1 cellular context compared by ENCODE assay signal in the genomic region with DNA sequence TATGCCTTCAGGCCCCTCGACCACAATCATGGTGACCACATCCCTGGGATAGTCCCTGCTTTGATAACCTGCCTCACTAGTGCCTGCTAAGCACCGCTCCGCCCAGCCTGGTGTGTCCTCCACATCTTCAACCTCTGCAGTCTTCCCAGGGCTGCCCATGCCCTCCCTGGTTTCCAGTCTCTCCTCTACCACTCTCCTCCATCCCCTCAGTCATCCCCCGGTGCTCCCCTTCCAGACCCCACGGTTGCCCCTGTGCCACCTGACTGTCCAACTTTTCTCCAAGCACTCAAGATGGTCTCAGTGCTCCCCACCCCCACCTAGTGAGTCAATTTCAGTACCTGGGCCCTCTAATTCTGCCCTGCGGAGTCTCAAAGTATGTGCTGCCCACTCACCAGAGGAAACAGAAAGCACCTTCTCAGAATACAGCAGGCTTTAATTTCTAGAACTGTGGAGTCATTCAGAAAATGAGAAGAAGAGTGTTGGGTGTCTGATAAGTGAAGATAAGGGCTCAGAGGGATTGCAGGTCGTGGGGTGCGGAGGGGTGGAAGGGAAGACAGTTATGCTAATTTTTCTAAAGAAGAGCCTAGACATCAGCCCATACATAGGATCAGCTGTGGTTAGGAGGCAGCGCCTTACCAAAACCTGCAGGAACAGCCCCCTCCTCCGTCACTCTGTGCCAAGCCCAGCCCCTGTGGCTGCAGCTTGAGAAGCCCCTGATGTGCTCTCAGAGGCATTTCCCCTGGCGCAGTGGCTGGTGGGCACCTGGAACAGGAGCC.
TF ChIP-seq lines count a peak whose summit lies in the region.

No MANE protein-coding gene starts in this region.

TF ChIP-seq in SK-N-SH, 30 proteins besides CTCF, POLR2A, EP300 and RAD21 (continued from another document):
- TF ChIP-seq, protein P1, sequence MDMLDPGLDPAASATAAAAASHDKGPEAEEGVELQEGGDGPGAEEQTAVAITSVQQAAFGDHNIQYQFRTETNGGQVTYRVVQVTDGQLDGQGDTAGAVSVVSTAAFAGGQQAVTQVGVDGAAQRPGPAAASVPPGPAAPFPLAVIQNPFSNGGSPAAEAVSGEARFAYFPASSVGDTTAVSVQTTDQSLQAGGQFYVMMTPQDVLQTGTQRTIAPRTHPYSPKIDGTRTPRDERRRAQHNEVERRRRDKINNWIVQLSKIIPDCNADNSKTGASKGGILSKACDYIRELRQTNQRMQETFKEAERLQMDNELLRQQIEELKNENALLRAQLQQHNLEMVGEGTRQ (IDR thresholded peaks at IDR 0.05; ENCODE audit: borderline replicate concordance, low read depth, low read length) = no peak
- TF ChIP-seq FOSL2 (IDR thresholded peaks at IDR 0.05; ENCODE audit: borderline replicate concordance, low read depth) (no peak), GABPA (IDR thresholded peaks at IDR 0.05; ENCODE audit: low read depth) (no peak), TCF12 (IDR thresholded peaks at IDR 0.05) (no peak), SMC3 (IDR thresholded peaks at IDR 0.05; ENCODE audit: low read depth, low read length) (no peak), EZH2phosphoT487 (IDR thresholded peaks at IDR 0.05; ENCODE audit: borderline replicate concordance, low read depth) (no peak), JUND (IDR thresholded peaks at IDR 0.05) (no peak), YY1 (IDR thresholded peaks at IDR 0.05; ENCODE audit: low read depth) (no peak), POLR2AphosphoS5 (IDR thresholded peaks at IDR 0.05; ENCODE audit: low read depth, low read length) (no peak), RFX5 (IDR thresholded peaks at IDR 0.05; ENCODE audit: low read length) (no peak)
- TF ChIP-seq, protein P2, sequence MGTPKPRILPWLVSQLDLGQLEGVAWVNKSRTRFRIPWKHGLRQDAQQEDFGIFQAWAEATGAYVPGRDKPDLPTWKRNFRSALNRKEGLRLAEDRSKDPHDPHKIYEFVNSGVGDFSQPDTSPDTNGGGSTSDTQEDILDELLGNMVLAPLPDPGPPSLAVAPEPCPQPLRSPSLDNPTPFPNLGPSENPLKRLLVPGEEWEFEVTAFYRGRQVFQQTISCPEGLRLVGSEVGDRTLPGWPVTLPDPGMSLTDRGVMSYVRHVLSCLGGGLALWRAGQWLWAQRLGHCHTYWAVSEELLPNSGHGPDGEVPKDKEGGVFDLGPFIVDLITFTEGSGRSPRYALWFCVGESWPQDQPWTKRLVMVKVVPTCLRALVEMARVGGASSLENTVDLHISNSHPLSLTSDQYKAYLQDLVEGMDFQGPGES (IDR thresholded peaks at IDR 0.05; ENCODE audit: low read depth, low read length) = no peak
